ENCODE assay signal across 1 cellular context in genomic region chr1:44842415-44842762, GRCh38.
TF ChIP-seq lines count a peak whose summit lies in the region.

No MANE protein-coding gene starts in this region.

TF ChIP-seq in endothelial cell of umbilical vein, 7 proteins besides CTCF, POLR2A, EP300 and RAD21:
- TF ChIP-seq FOS (IDR thresholded peaks at IDR 0.05; ENCODE audit: borderline replicate concordance, insufficient read depth, low read length) (no peak), GATA2 (IDR thresholded peaks at IDR 0.05; ENCODE audit: insufficient read depth, insufficient read length, low read depth, low read length) (no peak), MYC (IDR thresholded peaks at IDR 0.05; ENCODE audit: low read depth, low read length) (no peak), JUN (IDR thresholded peaks at IDR 0.05; ENCODE audit: borderline replicate concordance, insufficient read depth, insufficient read length, low read depth) (no peak), EZH2 (IDR thresholded peaks at IDR 0.05; ENCODE audit: borderline replicate concordance, low read depth, low read length, severe bottlenecking) (no peak), POLR2AphosphoS5 (IDR thresholded peaks at IDR 0.05; ENCODE audit: insufficient read depth, low read depth, low read length) (no peak), MAX (IDR thresholded peaks at IDR 0.05; ENCODE audit: insufficient read depth, insufficient read length) (no peak)
